ENCODE assay signal across 8 cellular contexts in genomic region chr11:2399488-2400068, GRCh38.
DNase-seq lines count a peak whose midpoint lies in the region; ATAC-seq and TF ChIP-seq lines count a peak whose summit lies in the region.

No MANE protein-coding gene starts in this region.

- no peaks in the 10 kb centered on the region for H3K9me3 Mint-ChIP-seq in activated naive CD8-positive, alpha-beta T cell treated with anti-CD3 and anti-CD28 coated beads, Interleukin-2, amount 50 U/mL, for 24 hours

- DNase-seq in NCI-H345 (lab: John Stamatoyannopoulos, UW), result peak; percentile 39
- DNase-seq in NCI-H345 treated with DMSO at 0.1 percent for 48 hours (lab: John Stamatoyannopoulos, UW; ENCODE audit: unreplicated experiment), result no peak
- DNase-seq in activated naive CD8-positive, alpha-beta T cell treated with anti-CD3 and anti-CD28 coated beads, Interleukin-2, amount 50 U/mL, for 24 hours, result no peak
- DNase-seq in stimulated activated CD4-positive, alpha-beta T cell treated with anti-CD3 and anti-CD28 coated beads, Interleukin-4, amount 100 ng/mL, for 24 hours, result peak; percentile 27
- DNase-seq in GM13977 (ENCODE audit: low spot score), result no peak
- DNase-seq in NCI-H1930 (lab: John Stamatoyannopoulos, UW), result no peak

- peak overlapping the region; percentile 73 for H3K27ac Mint-ChIP-seq in activated naive CD8-positive, alpha-beta T cell treated with anti-CD3 and anti-CD28 coated beads, Interleukin-2, amount 50 U/mL, for 24 hours

- peak overlapping the region; percentile 79; the same call in 1 of the 2 replicates for H3K9ac ChIP-seq in iPS-20b (ENCODE audit: low read depth, low read length)

- peak overlapping the region; percentile 52 for H3K27ac ChIP-seq in iPS-20b (ENCODE audit: low read length)

- in situ Hi-C loops in GM13977 (cut with MboI; ENCODE audit: low pct_unique_long_range_greater_than_20kb, low sequenced_read_pairs, unreplicated experiment), result loop anchor here (25.0 kb wide), 1 partner anchor 212 kb away; no protein-coding TSS in a partner anchor

- peak overlapping the region; percentile 90 for H3K4me3 Mint-ChIP-seq in activated naive CD8-positive, alpha-beta T cell treated with anti-CD3 and anti-CD28 coated beads, Interleukin-2, amount 50 U/mL, for 24 hours

- H3K4me1 ChIP-seq in iPS-20b (ENCODE audit: insufficient read depth, low read length), result no peaks in the 10 kb centered on the region; the same call in 1 of the 2 replicates

- no peaks in the 10 kb centered on the region for H3K9me3 ChIP-seq in iPS-20b (ENCODE audit: insufficient read depth, low read depth, low read length)

- TF ChIP-seq CTCF in GM13977 (IDR thresholded peaks at IDR 0.05; ENCODE audit: extremely low read depth, insufficient read depth, missing control alignments), result no peak

- ATAC-seq in HG03558 (IDR thresholded peaks at IDR 0.05; ENCODE audit: extremely low read depth, unreplicated experiment), result peak; percentile 7
- ATAC-seq in activated naive CD8-positive, alpha-beta T cell treated with anti-CD3 and anti-CD28 coated beads, Interleukin-2, amount 50 U/mL, for 24 hours, result no peak

- H3K27me3 Mint-ChIP-seq in activated naive CD8-positive, alpha-beta T cell treated with anti-CD3 and anti-CD28 coated beads, Interleukin-2, amount 50 U/mL, for 24 hours, result no peaks in the 10 kb centered on the region

- H3K4me3 ChIP-seq in iPS-20b (ENCODE audit: low read length), result peak overlapping the region; percentile 99; the same call in 1 of the 2 replicates

- no peaks in the 10 kb centered on the region for H3K27me3 ChIP-seq in iPS-20b (ENCODE audit: insufficient read depth, low read length)

- H3K4me1 Mint-ChIP-seq in activated naive CD8-positive, alpha-beta T cell treated with anti-CD3 and anti-CD28 coated beads, Interleukin-2, amount 50 U/mL, for 24 hours, result peaks cover 20% of the 10 kb centered on the region

- H3K36me3 Mint-ChIP-seq in activated naive CD8-positive, alpha-beta T cell treated with anti-CD3 and anti-CD28 coated beads, Interleukin-2, amount 50 U/mL, for 24 hours (ENCODE audit: low read depth), result peaks cover 8% of the 10 kb centered on the region

- peaks cover 33% of the 10 kb centered on the region for H3K36me3 ChIP-seq in iPS-20b (ENCODE audit: insufficient read depth, low read depth, low read length)

Comparison
In these comparisons a context has a peak if more than half of its experiments do, and no peak if none do; other contexts are left out.
1. DNase-seq: peak in NCI-H345 (single experiment) and stimulated activated CD4-positive, alpha-beta T cell treated with anti-CD3 and anti-CD28 coated beads, Interleukin-4, amount 100 ng/mL, for 24 hours (single experiment); none in NCI-H345 treated with DMSO at 0.1 percent for 48 hours (single experiment), activated naive CD8-positive, alpha-beta T cell treated with anti-CD3 and anti-CD28 coated beads, Interleukin-2, amount 50 U/mL, for 24 hours (single experiment), GM13977 (single experiment) and NCI-H1930 (0 of 2).